In genomic region chr2:61184263-61184662, GRCh38 we compare ENCODE assay signal across 27 cellular contexts. TPM values are rescaled to one million over a fixed set of nuclear protein-coding genes. Genes with fewer than 3 reads are reported as not detected.
A peak's percentile ranks its signal among the peaks of the same experiment; 100 is the strongest.
DNase-seq lines count a peak whose midpoint lies in the region; FAIRE-seq and TF ChIP-seq lines count a peak whose summit lies in the region.
"Had no signal": no experiment of that assay in that cellular context is flagged by ENCODE, and none has a peak within 500 bp of the region (broad histone marks: within the 10 kb centered on the region; RNA-seq: fewer than 3 reads in every experiment).

No MANE protein-coding gene starts in this region.

- no peaks in the 10 kb centered on the region for H3K27me3 Mint-ChIP-seq in activated naive CD4-positive, alpha-beta T cell treated with anti-CD3 and anti-CD28 coated beads, Interleukin-2, amount 50 U/mL, for 24 hours
- no peaks in the 10 kb centered on the region for H3K27me3 Mint-ChIP-seq in CD4-positive, alpha-beta memory T cell
- no peaks in the 10 kb centered on the region for H3K27me3 Mint-ChIP-seq in astrocyte (ENCODE audit: low read depth, unreplicated experiment)
- no peaks in the 10 kb centered on the region for H3K27me3 Mint-ChIP-seq in neural crest cell (ENCODE audit: low read depth)
- H3K27me3 Mint-ChIP-seq: CD8-positive, alpha-beta memory T cell; IgD-negative memory B cell had no signal

- H3K4me2 ChIP-seq in astrocyte (ENCODE audit: low read length) = no peak overlapping the region
- no peak overlapping the region for H3K4me2 ChIP-seq in MM.1S (ENCODE audit: low read depth, low read length)
- H3K4me2 ChIP-seq: BLaER1, PC-9 had no signal

- POLR2A ChIA-PET in CD4-positive, alpha-beta memory T cell (lab: Charles Lee; ENCODE audit: partially characterized antibody) = interaction anchor here (2.0 kb wide), 1 partner anchor 7 kb away, joined by 8 read pairs; no protein-coding TSS in a partner anchor

- peaks cover 56% of the 10 kb centered on the region for H3K4me1 Mint-ChIP-seq in activated naive CD4-positive, alpha-beta T cell treated with anti-CD3 and anti-CD28 coated beads, Interleukin-2, amount 50 U/mL, for 24 hours
- peaks cover 36 to 58% (median 44%) of the 10 kb centered on the region in 4 donors for H3K4me1 Mint-ChIP-seq in CD4-positive, alpha-beta memory T cell
- peaks cover 24% of the 10 kb centered on the region for H3K4me1 Mint-ChIP-seq in astrocyte (ENCODE audit: low read depth, unreplicated experiment)
- peaks cover 43% of the 10 kb centered on the region for H3K4me1 Mint-ChIP-seq in neural crest cell

- H3K9ac ChIP-seq in astrocyte (ENCODE audit: low read length) (no peak overlapping the region), MM.1S (ENCODE audit: low read length) (no peak overlapping the region)
- H3K9ac ChIP-seq: BLaER1 had no signal

- no peaks in the 10 kb centered on the region for H3K9me3 ChIP-seq in CD4-positive, alpha-beta memory T cell (ENCODE audit: control insufficient read depth in 1 of 2, low read length in 2 of 2)
- H3K9me3 ChIP-seq in astrocyte (ENCODE audit: insufficient read depth, low read depth, low read length) (no peaks in the 10 kb centered on the region), MM.1S (replicated peaks; ENCODE audit: insufficient read depth, low read length) (no peaks in the 10 kb centered on the region), HAP-1 (no peaks in the 10 kb centered on the region)
- H3K9me3 ChIP-seq: BLaER1 had no signal

- peak overlapping the region; percentile 49 for H3K27ac Mint-ChIP-seq in activated naive CD4-positive, alpha-beta T cell treated with anti-CD3 and anti-CD28 coated beads, Interleukin-2, amount 50 U/mL, for 24 hours
- peak overlapping the region in 4 of 7 donors; percentile 7 to 86 (median 21) for H3K27ac Mint-ChIP-seq in CD4-positive, alpha-beta memory T cell
- H3K27ac Mint-ChIP-seq in astrocyte (ENCODE audit: unreplicated experiment) (no peak overlapping the region), neural crest cell (ENCODE audit: unreplicated experiment) (no peak overlapping the region)

- intact Hi-C loops in CD4-positive, alpha-beta memory T cell (cut with micrococcal nuclease) = no loop called here

- no peak for DNase-seq in activated naive CD4-positive, alpha-beta T cell treated with anti-CD3 and anti-CD28 coated beads, Interleukin-2, amount 50 U/mL, for 16 hours
- no peak for DNase-seq in CD4-positive, alpha-beta memory T cell
- DNase-seq in astrocyte (ENCODE audit: low read depth) (no peak), neural crest cell (ENCODE audit: low read depth, low spot score) (no peak), MM.1S (no peak), HAP-1 (ENCODE audit: low spot score in 2 of 2) (no peak), NCI-H524 (lab: John Stamatoyannopoulos, UW) (no peak)
- DNase-seq: CD8-positive, alpha-beta memory T cell; DMS 273 treated with DMSO at 0.1 percent for 48 hours; DMS79; GF-D8; GOT3; HCEC 1CT; MV-4-11; NCI-H1105 treated with DMSO at 0.1 percent for 48 hours; NCI-H146; NCI-H2029; NCI-H446; NCI-H526; PC-9; SHP77 had no signal

- no peak overlapping the region for H3K4me3 ChIP-seq in CD4-positive, alpha-beta memory T cell (ENCODE audit: low read length in 2 of 2)
- no peak overlapping the region for H3K4me3 ChIP-seq in astrocyte (ENCODE audit: insufficient read depth, low read depth, low read length)
- H3K4me3 ChIP-seq in MM.1S (ENCODE audit: low read length) = no peak overlapping the region
- no peak overlapping the region for H3K4me3 ChIP-seq in HAP-1
- H3K4me3 ChIP-seq: BLaER1, PC-9 had no signal

- no peak overlapping the region for H3K4me3 Mint-ChIP-seq in activated naive CD4-positive, alpha-beta T cell treated with anti-CD3 and anti-CD28 coated beads, Interleukin-2, amount 50 U/mL, for 24 hours
- H3K4me3 Mint-ChIP-seq in CD4-positive, alpha-beta memory T cell = no peak overlapping the region
- H3K4me3 Mint-ChIP-seq in astrocyte (ENCODE audit: unreplicated experiment) (peak overlapping the region; percentile 9), neural crest cell (peak overlapping the region; percentile 8)
- H3K4me3 Mint-ChIP-seq: CD8-positive, alpha-beta memory T cell had no signal

- FAIRE-seq in astrocyte (lab: Jason Lieb, UNC) = no peak
- FAIRE-seq: GM12891 had no signal

- TF ChIP-seq CTCF in astrocyte (IDR thresholded peaks at IDR 0.05; ENCODE audit: insufficient read depth, low read depth, low read length) (no peak), neural crest cell (conservative IDR thresholded peaks at IDR 0.05) (no peak), MM.1S (IDR thresholded peaks at IDR 0.05; ENCODE audit: low read length) (no peak)

- H3F3A ChIP-seq in MM.1S (ENCODE audit: insufficient read depth, low read length) = 0 out of 2 replicates have a peak, but pooled peaks cover 2% of the 10 kb centered on the region

- peaks cover 13% of the 10 kb centered on the region for H4K20me1 ChIP-seq in astrocyte (ENCODE audit: insufficient read depth, low read length)
- no peaks in the 10 kb centered on the region for H4K20me1 ChIP-seq in MM.1S (ENCODE audit: insufficient read depth, low read length)

- no peaks in the 10 kb centered on the region for H3K27me3 ChIP-seq in CD4-positive, alpha-beta memory T cell (ENCODE audit: insufficient read depth, low read length)
- no peaks in the 10 kb centered on the region for H3K27me3 ChIP-seq in astrocyte (ENCODE audit: insufficient read depth, low read length)
- no peaks in the 10 kb centered on the region for H3K27me3 ChIP-seq in MM.1S (replicated peaks; ENCODE audit: insufficient read depth, low read length)
- no peaks in the 10 kb centered on the region for H3K27me3 ChIP-seq in HAP-1 (ENCODE audit: low read depth)
- H3K27me3 ChIP-seq: BLaER1 had no signal

- H3K4me1 ChIP-seq in CD4-positive, alpha-beta memory T cell (ENCODE audit: insufficient read depth, low read length) = peaks cover 44% of the 10 kb centered on the region
- H3K4me1 ChIP-seq in astrocyte (ENCODE audit: insufficient read depth, low read length) (peaks cover 18% of the 10 kb centered on the region), MM.1S (ENCODE audit: low read length) (peaks cover 3% of the 10 kb centered on the region; the same call in 1 of the 2 replicates), HAP-1 (peaks cover 20% of the 10 kb centered on the region)

- in situ Hi-C loops in HAP-1 (cut with MboI; ENCODE audit: low sequenced_read_pairs) = no loop called here

- no peaks in the 10 kb centered on the region for H3K9me2 ChIP-seq in MM.1S (replicated peaks; ENCODE audit: insufficient read depth, low read length)

- CTCF ChIA-PET in CD4-positive, alpha-beta memory T cell (lab: Charles Lee; ENCODE audit: partially characterized antibody) = no interaction called here

- peaks cover 35% of the 10 kb centered on the region for H3K36me3 Mint-ChIP-seq in activated naive CD4-positive, alpha-beta T cell treated with anti-CD3 and anti-CD28 coated beads, Interleukin-2, amount 50 U/mL, for 24 hours
- H3K36me3 Mint-ChIP-seq in CD4-positive, alpha-beta memory T cell = peaks cover 80 to 89% of the 10 kb centered on the region in 2 donors
- H3K36me3 Mint-ChIP-seq in astrocyte (ENCODE audit: low read depth, unreplicated experiment) (peaks cover 22% of the 10 kb centered on the region), neural crest cell (ENCODE audit: low read depth) (peaks cover 46% of the 10 kb centered on the region)

- no peak overlapping the region for H3K27ac ChIP-seq in CD4-positive, alpha-beta memory T cell (ENCODE audit: low read depth, low read length)
- H3K27ac ChIP-seq in astrocyte (ENCODE audit: low read depth, low read length) (no peak overlapping the region), MM.1S (ENCODE audit: low read length) (no peak overlapping the region)
- H3K27ac ChIP-seq: 22Rv1, BLaER1, PC-9, RWPE1 had no signal

- H2AFZ ChIP-seq in astrocyte (ENCODE audit: low read depth, low read length) = no peak overlapping the region
- no peak overlapping the region for H2AFZ ChIP-seq in MM.1S (ENCODE audit: low read length)
- H2AFZ ChIP-seq: PC-9 had no signal

- H3K9me3 Mint-ChIP-seq in activated naive CD4-positive, alpha-beta T cell treated with anti-CD3 and anti-CD28 coated beads, Interleukin-2, amount 50 U/mL, for 24 hours = no peaks in the 10 kb centered on the region
- no peaks in the 10 kb centered on the region for H3K9me3 Mint-ChIP-seq in CD4-positive, alpha-beta memory T cell
- H3K9me3 Mint-ChIP-seq in astrocyte (ENCODE audit: unreplicated experiment) (no peaks in the 10 kb centered on the region), neural crest cell (peaks cover 4% of the 10 kb centered on the region)
- H3K9me3 Mint-ChIP-seq: CD8-positive, alpha-beta memory T cell; IgD-negative memory B cell had no signal

- H3K79me2 ChIP-seq in astrocyte (ENCODE audit: insufficient read depth, low read length) = peaks cover 36% of the 10 kb centered on the region
- peaks cover 32% of the 10 kb centered on the region for H3K79me2 ChIP-seq in MM.1S (ENCODE audit: low read length)

- H3K36me3 ChIP-seq in CD4-positive, alpha-beta memory T cell (ENCODE audit: insufficient read depth, low read length) = peaks cover 78% of the 10 kb centered on the region
- H3K36me3 ChIP-seq in astrocyte (ENCODE audit: insufficient read depth, low read length) = peaks cover 52% of the 10 kb centered on the region
- H3K36me3 ChIP-seq in MM.1S (replicated peaks; ENCODE audit: insufficient read depth, low read length) = peaks cover 21% of the 10 kb centered on the region; the same call in 1 of the 2 replicates
- H3K36me3 ChIP-seq in HAP-1 (replicated peaks) = peaks cover 92% of the 10 kb centered on the region

RNA-seq across cellular contexts. Expression of gene C2orf74, which starts 22.3 kb away (rescaled TPM):
- 10 to 100 TPM; 18.3 to 19.3 TPM for total RNA-seq in CD4-positive, alpha-beta memory T cell
- polyA plus RNA-seq in CD4-positive, alpha-beta memory T cell = 10 to 100 TPM; 36.7 to 38.1 TPM
- total RNA-seq in astrocyte (9.0 and 11.5 TPM in 2 replicates), neural crest cell (9.0 and 10.0 TPM in 2 replicates)

Comparison
In these comparisons a context has a peak if more than half of its experiments do, and no peak if none do; other contexts are left out.
1. H3K27ac Mint-ChIP-seq: peak in activated naive CD4-positive, alpha-beta T cell treated with anti-CD3 and anti-CD28 coated beads, Interleukin-2, amount 50 U/mL, for 24 hours (single experiment) and CD4-positive, alpha-beta memory T cell (4 of 7); none in astrocyte (single experiment) and neural crest cell (single experiment).
2. H3K4me3 Mint-ChIP-seq: peak in astrocyte (single experiment) and neural crest cell (single experiment); none in activated naive CD4-positive, alpha-beta T cell treated with anti-CD3 and anti-CD28 coated beads, Interleukin-2, amount 50 U/mL, for 24 hours (single experiment) and CD4-positive, alpha-beta memory T cell (0 of 8).